Comparison of ENCODE assay signal across 12 cellular contexts in the genomic region with DNA sequence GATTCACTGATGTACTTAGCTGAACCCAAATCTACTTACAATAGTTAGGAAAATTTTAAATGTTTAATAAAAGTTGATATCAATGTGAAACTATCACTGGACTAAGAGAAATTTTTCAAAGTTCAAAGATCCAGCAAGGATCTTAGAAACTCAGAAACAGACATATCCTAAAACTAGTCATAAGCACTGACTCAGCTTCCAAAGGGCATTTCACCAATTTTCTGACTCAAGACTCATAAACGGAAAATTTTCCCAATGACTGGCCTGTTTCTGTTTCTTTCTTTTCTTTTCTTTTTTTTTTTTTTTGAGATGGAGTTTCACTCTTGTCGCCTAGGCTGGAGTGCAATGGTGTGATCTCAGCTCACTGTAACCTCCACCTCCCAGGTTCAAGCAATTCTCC.
DNase-seq lines count a peak whose midpoint lies in the region; ATAC-seq and TF ChIP-seq lines count a peak whose summit lies in the region.
"Had no signal": no experiment of that assay in that cellular context is flagged by ENCODE, and none has a peak within 500 bp of the region (broad histone marks: within the 10 kb centered on the region; RNA-seq: fewer than 3 reads in every experiment).

No MANE protein-coding gene starts in this region.

- H3K9me3 ChIP-seq in adipocyte (ENCODE audit: control insufficient read depth, low read length) (no peaks in the 10 kb centered on the region), thoracic aorta (no peaks in the 10 kb centered on the region), testis (no peaks in the 10 kb centered on the region)

- WGBS in testis, 2 donors = 80 to 84% methylated on average over 2 of the region's 2 CpGs

- intact Hi-C loops in testis (cut with DNase I; ENCODE audit: low total_unique reads) = no loop called here

- peaks cover 81% of the 10 kb centered on the region for H3K4me1 ChIP-seq in adipocyte (ENCODE audit: control insufficient read depth, insufficient read depth, low read length)
- peaks cover 5% of the 10 kb centered on the region for H3K4me1 ChIP-seq in foreskin keratinocyte
- peaks cover 17 to 57% of the 10 kb centered on the region in 2 donors for H3K4me1 ChIP-seq in thoracic aorta (ENCODE audit: control insufficient read depth in 1 of 2, low read depth in 2 of 2)
- H3K4me1 ChIP-seq in testis = peaks cover 12% of the 10 kb centered on the region

- peak overlapping the region; percentile 36 to 63 for H3K4me3 Mint-ChIP-seq in activated T-cell treated with anti-CD3 and anti-CD28 coated beads, Interleukin-2, amount 50 U/mL, for 72 hours

- H3K36me3 ChIP-seq in adipocyte (ENCODE audit: control insufficient read depth, insufficient read depth, low read length, severe bottlenecking) (peaks cover 7% of the 10 kb centered on the region), thoracic aorta (no peaks in the 10 kb centered on the region), testis (ENCODE audit: low read depth, missing control alignments) (no peaks in the 10 kb centered on the region)

- H3K36me3 Mint-ChIP-seq in activated T-cell treated with anti-CD3 and anti-CD28 coated beads, Interleukin-2, amount 50 U/mL, for 72 hours (ENCODE audit: insufficient read depth in 2 of 2) = peaks cover 0 to 3% of the 10 kb centered on the region in 2 donors

- H3K27ac ChIP-seq in foreskin keratinocyte (peak overlapping the region; percentile 90), thoracic aorta (peak overlapping the region; percentile 83 to 91), testis (no peak overlapping the region)

- ATAC-seq in activated T-cell treated with anti-CD3 and anti-CD28 coated beads, Interleukin-2, amount 50 U/mL, for 72 hours (replicated peaks in 1 of 2) = peak; percentile 47 to 61
- ATAC-seq in foreskin keratinocyte = peak; percentile 72
- ATAC-seq in thoracic aorta (ENCODE audit: insufficient number of reproducible peaks, low FRiP score, low read depth) = peak; percentile 74

- H3K4me3 ChIP-seq in adipocyte (ENCODE audit: low read length) (peak overlapping the region; percentile 29), thoracic aorta (peak overlapping the region; percentile 48), testis (no peak overlapping the region)
- H3K4me3 ChIP-seq: lung had no signal

- TF ChIP-seq CTCF in foreskin keratinocyte (conservative IDR thresholded peaks at IDR 0.05) (no peak), thoracic aorta (IDR thresholded peaks at IDR 0.05) (no peak), testis (IDR thresholded peaks at IDR 0.05) (no peak)

- DNase-seq in activated T-cell treated with anti-CD3 and anti-CD28 coated beads, Interleukin-2, amount 50 U/mL, for 72 hours = no peak
- DNase-seq in activated T-cell treated with anti-CD3 and anti-CD28 coated beads, Interleukin-2, amount 50 U/mL, for 1 hour = no peak
- peak; percentile 87 for DNase-seq in adipocyte (ENCODE audit: low read depth)
- peak; percentile 45 to 76 for DNase-seq in foreskin keratinocyte
- no peak for DNase-seq in thoracic aorta (ENCODE audit: low spot score)
- no peak for DNase-seq in NCI-H1694 treated with DMSO at 0.1 percent for 48 hours (lab: John Stamatoyannopoulos, UW)
- DNase-seq in testis = no peak
- no peak for DNase-seq in hippocampal formation (lab: John Stamatoyannopoulos, UW)
- DNase-seq: caudate nucleus, head of caudate nucleus, NCI-H82 had no signal

- no peaks in the 10 kb centered on the region for H3K9me3 Mint-ChIP-seq in activated T-cell treated with anti-CD3 and anti-CD28 coated beads, Interleukin-2, amount 50 U/mL, for 72 hours

- no peaks in the 10 kb centered on the region for H3K27me3 Mint-ChIP-seq in activated T-cell treated with anti-CD3 and anti-CD28 coated beads, Interleukin-2, amount 50 U/mL, for 72 hours (ENCODE audit: low read depth)

- H3K9ac ChIP-seq in adipocyte (ENCODE audit: low read length) = peak overlapping the region; percentile 75

- no peaks in the 10 kb centered on the region for H3K27me3 ChIP-seq in adipocyte (replicated peaks; ENCODE audit: control insufficient read depth, insufficient read depth, low read length)
- no peaks in the 10 kb centered on the region for H3K27me3 ChIP-seq in foreskin keratinocyte
- no peaks in the 10 kb centered on the region for H3K27me3 ChIP-seq in thoracic aorta (replicated peaks; ENCODE audit: insufficient read depth)
- H3K27me3 ChIP-seq in testis = no peaks in the 10 kb centered on the region

- TF ChIP-seq POLR2A in testis (IDR thresholded peaks at IDR 0.05) = no peak

- peaks cover 54% of the 10 kb centered on the region for H3K4me1 Mint-ChIP-seq in activated T-cell treated with anti-CD3 and anti-CD28 coated beads, Interleukin-2, amount 50 U/mL, for 72 hours (ENCODE audit: low read depth)

- peak overlapping the region; percentile 46 for H3K27ac Mint-ChIP-seq in activated T-cell treated with anti-CD3 and anti-CD28 coated beads, Interleukin-2, amount 50 U/mL, for 72 hours

Comparison
In these comparisons a context has a peak if more than half of its experiments do, and no peak if none do; other contexts are left out.
1. DNase-seq: peak in adipocyte (single experiment) and foreskin keratinocyte (2 of 2); none in activated T-cell treated with anti-CD3 and anti-CD28 coated beads, Interleukin-2, amount 50 U/mL, for 72 hours (0 of 2), activated T-cell treated with anti-CD3 and anti-CD28 coated beads, Interleukin-2, amount 50 U/mL, for 1 hour (single experiment), thoracic aorta (single experiment), NCI-H1694 treated with DMSO at 0.1 percent for 48 hours (single experiment), testis (single experiment) and hippocampal formation (0 of 2).
2. H3K4me3 ChIP-seq: peak in adipocyte (single experiment) and thoracic aorta (single experiment); none in testis (0 of 2).
3. H3K27ac ChIP-seq: peak in foreskin keratinocyte (single experiment) and thoracic aorta (2 of 2); none in testis (0 of 2).
4. Peak in every context shown above with its lines, with median percentiles within 50 percentile points of each other: ATAC-seq.